Comparison of ENCODE assay signal across 13 cellular contexts in genomic region chr19:10114651-10115391, GRCh38. TPM values are rescaled to one million over a fixed set of nuclear protein-coding genes. Genes with fewer than 3 reads are reported as not detected.
DNase-seq lines count a peak whose midpoint lies in the region; ATAC-seq and TF ChIP-seq lines count a peak whose summit lies in the region.
"Had no signal": no experiment of that assay in that cellular context is flagged by ENCODE, and none has a peak within 500 bp of the region (broad histone marks: within the 10 kb centered on the region; RNA-seq: fewer than 3 reads in every experiment).

No MANE protein-coding gene starts in this region.

- intact Hi-C loops in activated CD4-positive, alpha-beta T cell treated with anti-CD3 and anti-CD28 coated beads for 36 hours (cut with DNase I, micrococcal nuclease): loop anchor here in 1 of 2 experiments (5.0 kb wide), 1 partner anchor 183 kb away; no protein-coding TSS in a partner anchor

- H3K4me1 ChIP-seq in osteoblast (ENCODE audit: insufficient read depth, low read length): peaks cover 9% of the 10 kb centered on the region
- H3K4me1 ChIP-seq: colonic mucosa had no signal

- peaks cover 27% of the 10 kb centered on the region for H3K79me2 ChIP-seq in osteoblast (ENCODE audit: insufficient read depth, low read length)

- POLR2A ChIA-PET in activated CD4-positive, alpha-beta T cell treated with anti-CD3 and anti-CD28 coated beads for 36 hours (lab: Charles Lee): interaction anchor here (0.6 to 1.1 kb wide), 4 partner anchors 9 to 134 kb away, joined by 3 to 5 read pairs (median 3); partner anchors contain the start of gene PPAN
- POLR2A ChIA-PET in activated CD4-positive, alpha-beta T cell treated with anti-CD3 and anti-CD28 coated beads, Interleukin-2, amount 10 ng/mL, durations not matched to agents 7 days and 5 days (lab: Charles Lee): no interaction called here
- POLR2A ChIA-PET in WTC11 (lab: Charles Lee): interaction anchor here (1.7 to 1.9 kb wide), 2 partner anchors 9 to 19 kb away, joined by 6 to 7 read pairs; partner anchors contain the start of gene PPAN

- H3K36me3 Mint-ChIP-seq in activated CD4-positive, alpha-beta T cell treated with anti-CD3 and anti-CD28 coated beads for 36 hours (ENCODE audit: low read depth): peaks cover 71% of the 10 kb centered on the region
- peaks cover 43% of the 10 kb centered on the region for H3K36me3 Mint-ChIP-seq in activated CD4-positive, alpha-beta T cell treated with anti-CD3 and anti-CD28 coated beads, Interleukin-2, amount 10 ng/mL, durations not matched to agents 7 days and 5 days (ENCODE audit: low read depth)
- peaks cover 29% of the 10 kb centered on the region for H3K36me3 Mint-ChIP-seq in WTC11
- H3K36me3 Mint-ChIP-seq: type B pancreatic cell had no signal

- H3K27me3 Mint-ChIP-seq in activated CD4-positive, alpha-beta T cell treated with anti-CD3 and anti-CD28 coated beads for 36 hours: no peaks in the 10 kb centered on the region
- H3K27me3 Mint-ChIP-seq in activated CD4-positive, alpha-beta T cell treated with anti-CD3 and anti-CD28 coated beads, Interleukin-2, amount 10 ng/mL, durations not matched to agents 7 days and 5 days: no peaks in the 10 kb centered on the region
- no peaks in the 10 kb centered on the region for H3K27me3 Mint-ChIP-seq in WTC11 (ENCODE audit: low read depth)
- H3K27me3 Mint-ChIP-seq: type B pancreatic cell had no signal

- no peaks in the 10 kb centered on the region for H3K9me3 ChIP-seq in osteoblast (ENCODE audit: low read depth, low read length)
- H3K9me3 ChIP-seq: colonic mucosa had no signal

- H4K20me1 ChIP-seq in osteoblast (ENCODE audit: insufficient read depth, low read length): peaks cover 17% of the 10 kb centered on the region

- H2AFZ ChIP-seq in osteoblast (ENCODE audit: low read length): no peak overlapping the region

- TF ChIP-seq CTCF in WTC11 (IDR thresholded peaks at IDR 0.05) (no peak), osteoblast (IDR thresholded peaks at IDR 0.05; ENCODE audit: extremely low read depth, low read depth, low read length) (no peak)

- H3K27ac Mint-ChIP-seq in activated CD4-positive, alpha-beta T cell treated with anti-CD3 and anti-CD28 coated beads for 36 hours: peak overlapping the region; percentile 19
- no peak overlapping the region for H3K27ac Mint-ChIP-seq in activated CD4-positive, alpha-beta T cell treated with anti-CD3 and anti-CD28 coated beads, Interleukin-2, amount 10 ng/mL, durations not matched to agents 7 days and 5 days
- no peak overlapping the region for H3K27ac Mint-ChIP-seq in WTC11

- no peak overlapping the region for H3K4me3 ChIP-seq in osteoblast (ENCODE audit: insufficient read depth, low read length)
- H3K4me3 ChIP-seq: colonic mucosa had no signal

- ATAC-seq in activated CD4-positive, alpha-beta T cell treated with anti-CD3 and anti-CD28 coated beads for 36 hours: no peak
- ATAC-seq in WTC11 (peak; percentile 3), GM18868 (IDR thresholded peaks at IDR 0.05; ENCODE audit: unreplicated experiment) (no peak)

- peak; percentile 39 for DNase-seq in activated CD4-positive, alpha-beta T cell treated with anti-CD3 and anti-CD28 coated beads for 36 hours
- DNase-seq in activated CD4-positive, alpha-beta T cell treated with anti-CD3 and anti-CD28 coated beads, Interleukin-2, amount 10 ng/mL, durations not matched to agents 7 days and 5 days: no peak
- DNase-seq in WTC11 (ENCODE audit: low spot score) (no peak), osteoblast (ENCODE audit: insufficient read length, low spot score, missing footprints) (peak; percentile 49), GF-D8 (lab: John Stamatoyannopoulos, UW) (no peak), NCI-H1694 (lab: John Stamatoyannopoulos, UW) (no peak)
- DNase-seq: activated effector memory CD4-positive, alpha-beta T cell treated with Interleukin-2 at 50 U/mL for 16 hours; colonic mucosa; foreskin melanocyte; NCI-H510A treated with DMSO at 0.1 percent for 48 hours had no signal

- no peak overlapping the region for H3K4me2 ChIP-seq in osteoblast (ENCODE audit: insufficient read depth, low read length)

- CTCF ChIA-PET in activated CD4-positive, alpha-beta T cell treated with anti-CD3 and anti-CD28 coated beads for 36 hours (lab: Charles Lee): interaction anchor here (0.5 to 2.2 kb wide), 4 partner anchors 9 to 135 kb away, joined by 3 to 9 read pairs (median 4); partner anchors contain the start of gene PPAN
- CTCF ChIA-PET in activated CD4-positive, alpha-beta T cell treated with anti-CD3 and anti-CD28 coated beads, Interleukin-2, amount 10 ng/mL, durations not matched to agents 7 days and 5 days (lab: Charles Lee): interaction anchor here (3.4 to 3.7 kb wide), 2 partner anchors 8 to 15 kb away, joined by 12 to 13 read pairs; partner anchors contain the start of gene PPAN
- CTCF ChIA-PET in WTC11 (lab: Charles Lee): interaction anchor here (0.7 to 2.5 kb wide), 9 partner anchors 9 to 287 kb away, joined by 3 to 23 read pairs (median 4); partner anchors contain the start of genes PPAN and UBL5

- TF ChIP-seq POLR2A in GM19193 (IDR thresholded peaks at IDR 0.05; ENCODE audit: extremely low read depth, insufficient read depth, insufficient read length): peak; percentile 53

- peaks cover 51% of the 10 kb centered on the region for H3K4me1 Mint-ChIP-seq in activated CD4-positive, alpha-beta T cell treated with anti-CD3 and anti-CD28 coated beads for 36 hours
- peaks cover 48% of the 10 kb centered on the region for H3K4me1 Mint-ChIP-seq in activated CD4-positive, alpha-beta T cell treated with anti-CD3 and anti-CD28 coated beads, Interleukin-2, amount 10 ng/mL, durations not matched to agents 7 days and 5 days
- peaks cover 11% of the 10 kb centered on the region; the same call in 1 of the 2 replicates for H3K4me1 Mint-ChIP-seq in WTC11

- H3K27me3 ChIP-seq in osteoblast (ENCODE audit: insufficient read depth, low read length): no peaks in the 10 kb centered on the region
- H3K27me3 ChIP-seq: colonic mucosa had no signal

- H3K9me3 Mint-ChIP-seq in activated CD4-positive, alpha-beta T cell treated with anti-CD3 and anti-CD28 coated beads for 36 hours (ENCODE audit: low read depth): no peaks in the 10 kb centered on the region
- no peaks in the 10 kb centered on the region for H3K9me3 Mint-ChIP-seq in activated CD4-positive, alpha-beta T cell treated with anti-CD3 and anti-CD28 coated beads, Interleukin-2, amount 10 ng/mL, durations not matched to agents 7 days and 5 days
- H3K9me3 Mint-ChIP-seq in WTC11: no peaks in the 10 kb centered on the region
- H3K9me3 Mint-ChIP-seq: type B pancreatic cell had no signal

- peaks cover 57% of the 10 kb centered on the region for H3K36me3 ChIP-seq in osteoblast (ENCODE audit: insufficient read depth, low read length)

- H3K27ac ChIP-seq in osteoblast (ENCODE audit: low read depth, low read length): no peak overlapping the region
- H3K27ac ChIP-seq: colonic mucosa had no signal

- peak overlapping the region; percentile 15 for H3K4me3 Mint-ChIP-seq in activated CD4-positive, alpha-beta T cell treated with anti-CD3 and anti-CD28 coated beads for 36 hours
- no peak overlapping the region for H3K4me3 Mint-ChIP-seq in activated CD4-positive, alpha-beta T cell treated with anti-CD3 and anti-CD28 coated beads, Interleukin-2, amount 10 ng/mL, durations not matched to agents 7 days and 5 days
- H3K4me3 Mint-ChIP-seq in WTC11: no peak overlapping the region
- H3K4me3 Mint-ChIP-seq: type B pancreatic cell had no signal

TF ChIP-seq in WTC11, 78 proteins besides CTCF, POLR2A, EP300 and RAD21 (continues in another document):
- 0 out of 2 replicates have a peak, but pooled peaks have one; percentile 52 for TF ChIP-seq MLX (CRISPR knock-in tag; IDR thresholded peaks at IDR 0.05)

RNA-seq across cellular contexts. Expression of gene P2RY11, which starts 3.3 kb away (rescaled TPM):
- total RNA-seq in activated CD4-positive, alpha-beta T cell treated with anti-CD3 and anti-CD28 coated beads for 36 hours: 10 to 100 TPM; 46.4 to 52.1 TPM
- total RNA-seq in activated CD4-positive, alpha-beta T cell treated with anti-CD3 and anti-CD28 coated beads, Interleukin-2, amount 10 ng/mL, durations not matched to agents 7 days and 5 days: 10 to 100 TPM; 39.1 to 43.1 TPM
- total RNA-seq in WTC11 (2021) (21.0 to 21.5 TPM (median 21.2 TPM) in 3 replicates), osteoblast (2.1 and 2.2 TPM in 2 replicates)

RNA-seq across cellular contexts. Expression of gene EIF3G, which starts 4.9 kb away (rescaled TPM):
- total RNA-seq in activated CD4-positive, alpha-beta T cell treated with anti-CD3 and anti-CD28 coated beads for 36 hours: 100 to 1,000 TPM; 230 to 253 TPM
- total RNA-seq in activated CD4-positive, alpha-beta T cell treated with anti-CD3 and anti-CD28 coated beads, Interleukin-2, amount 10 ng/mL, durations not matched to agents 7 days and 5 days: 100 to 1,000 TPM; 228 to 230 TPM
- total RNA-seq in WTC11 (2021) (318 to 333 TPM (median 323 TPM) in 3 replicates), osteoblast (226 and 252 TPM in 2 replicates)

RNA-seq across cellular contexts. Expression of gene PPAN, which starts 8.7 kb away (rescaled TPM):
- 100 to 1,000 TPM; 139 to 149 TPM for total RNA-seq in activated CD4-positive, alpha-beta T cell treated with anti-CD3 and anti-CD28 coated beads for 36 hours
- 10 to 100 TPM; 77.8 to 77.9 TPM for total RNA-seq in activated CD4-positive, alpha-beta T cell treated with anti-CD3 and anti-CD28 coated beads, Interleukin-2, amount 10 ng/mL, durations not matched to agents 7 days and 5 days
- total RNA-seq in WTC11 (2021) (74.1 to 83.7 TPM (median 80.8 TPM) in 3 replicates), osteoblast (19.2 and 20.9 TPM in 2 replicates)

RNA-seq across cellular contexts. Expression of gene ANGPTL6, which starts 12.3 kb away (rescaled TPM):
- 10 to 100 TPM; 10.4 to 14.1 TPM for total RNA-seq in activated CD4-positive, alpha-beta T cell treated with anti-CD3 and anti-CD28 coated beads for 36 hours
- 1 to 10 TPM in 1 of 2 experiments, under 1 TPM in 1; 0.99 to 1.3 TPM for total RNA-seq in activated CD4-positive, alpha-beta T cell treated with anti-CD3 and anti-CD28 coated beads, Interleukin-2, amount 10 ng/mL, durations not matched to agents 7 days and 5 days
- total RNA-seq in WTC11 (2021): 0.21 to 0.30 TPM (median 0.28 TPM) in 3 replicates
- total RNA-seq in osteoblast: not detected in 2 replicates

RNA-seq across cellular contexts. Expression of gene SHFL, which starts 28.7 kb away (rescaled TPM):
- 10 to 100 TPM; 49.8 to 62.6 TPM for total RNA-seq in activated CD4-positive, alpha-beta T cell treated with anti-CD3 and anti-CD28 coated beads for 36 hours
- 100 to 1,000 TPM; 100 to 108 TPM for total RNA-seq in activated CD4-positive, alpha-beta T cell treated with anti-CD3 and anti-CD28 coated beads, Interleukin-2, amount 10 ng/mL, durations not matched to agents 7 days and 5 days
- total RNA-seq in WTC11 (2021) (22.5 to 28.4 TPM (median 23.0 TPM) in 3 replicates), osteoblast (20.6 and 22.4 TPM in 2 replicates)

Comparison
In these comparisons a context has a peak if more than half of its experiments do, and no peak if none do; other contexts are left out.
1. DNase-seq: peak in activated CD4-positive, alpha-beta T cell treated with anti-CD3 and anti-CD28 coated beads for 36 hours (single experiment) and osteoblast (single experiment); none in activated CD4-positive, alpha-beta T cell treated with anti-CD3 and anti-CD28 coated beads, Interleukin-2, amount 10 ng/mL, durations not matched to agents 7 days and 5 days (single experiment), WTC11 (single experiment), GF-D8 (single experiment) and NCI-H1694 (single experiment).